ENCODE assay signal across 35 cellular contexts in the genomic region with DNA sequence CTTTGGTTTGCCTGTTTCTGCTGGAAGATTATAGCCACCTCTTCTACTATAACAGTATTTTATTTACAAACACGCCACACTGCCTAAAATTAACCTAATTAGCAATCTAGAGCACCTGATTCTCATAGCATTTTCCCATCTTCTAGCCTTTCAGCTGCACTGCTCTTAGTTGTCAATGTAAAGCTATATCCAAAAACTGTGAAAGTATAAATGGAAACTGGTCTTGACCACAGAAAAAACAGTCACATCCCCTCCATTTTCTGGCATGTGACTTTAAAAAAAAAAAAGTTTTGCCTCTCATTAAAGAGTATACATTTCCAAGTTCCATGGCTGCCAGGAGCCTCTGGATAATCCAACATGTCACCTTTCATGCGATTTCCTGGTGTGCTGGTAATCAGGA.
"Had no signal": no experiment of that assay in that cellular context is flagged by ENCODE, and none has a peak within 500 bp of the region (broad histone marks: within the 10 kb centered on the region; RNA-seq: fewer than 3 reads in every experiment).

No MANE protein-coding gene starts in this region.

- H3K4me1 Mint-ChIP-seq: activated B cell treated with CpG ODN at 0.5 μM for 24 hours; activated CD4-positive, alpha-beta T cell treated with anti-CD3 and anti-CD28 coated beads, Interleukin-2, amount 10 ng/mL, durations not matched to agents 24 days and 14 days; activated naive CD8-positive, alpha-beta T cell treated with anti-CD3 and anti-CD28 coated beads for 36 hours; activated T-helper 17 cell treated with anti-CD3 and anti-CD28 coated beads, Interleukin-2, amount 50 U/mL, for 72 hours had no signal

- H3K27me3 ChIP-seq: adrenal gland, body of pancreas, brain microvascular endothelial cell, breast epithelium had no signal

- H3K4me1 ChIP-seq: adrenal gland, body of pancreas, breast epithelium had no signal

- H3K36me3 Mint-ChIP-seq: activated naive CD8-positive, alpha-beta T cell treated with anti-CD3 and anti-CD28 coated beads for 36 hours had no signal

- H3K4me3 Mint-ChIP-seq: activated B cell treated with CpG ODN at 0.5 μM for 24 hours; activated CD4-positive, alpha-beta memory T cell treated with anti-CD3 and anti-CD28 coated beads for 36 hours; activated CD4-positive, alpha-beta T cell treated with anti-CD3 and anti-CD28 coated beads, Interleukin-2, amount 10 ng/mL, durations not matched to agents 24 days and 14 days; activated CD8-positive, alpha-beta T cell treated with anti-CD3 and anti-CD28 coated beads for 36 hours; activated naive CD4-positive, alpha-beta T cell treated with anti-CD3 and anti-CD28 coated beads for 36 hours; activated naive CD8-positive, alpha-beta T cell treated with anti-CD3 and anti-CD28 coated beads for 36 hours; activated T-cell treated with anti-CD3 and anti-CD28 coated beads, Interleukin-2, amount 50 U/mL, for 4 hours; activated T-cell treated with anti-CD3 and anti-CD28 coated beads, Interleukin-2, amount 50 U/mL, for 72 hours; activated T-helper 1 cell treated with anti-CD3 and anti-CD28 coated beads, Interleukin-12 subunit alpha, Interleukin-12 subunit beta, Interleukin-2, Interleukin-4 antibody, amounts not matched to agents 30 ng/mL and 10 ng/mL and 1 ng/mL, durations not matched to agents 14 hours and 24 hours and 36 hours; activated T-helper 17 cell treated with anti-CD3 and anti-CD28 coated beads, Interleukin-2, amount 50 U/mL, for 72 hours; T-helper 1 cell treated with Interleukin-12 subunit alpha and Interleukin-12 subunit beta and Interleukin-4 antibody, amounts not matched to agents 30 μg/mL and 1 μg/mL, for 36 hours; T-helper 2 cell treated with Interferon-gamma antibody and Interleukin-4, amounts not matched to agents 5 μg/mL and 100 μg/mL, for 36 hours had no signal

- H3K4me3 ChIP-seq: adrenal gland, body of pancreas, breast epithelium had no signal

- DNase-seq: activated B cell treated with CpG ODN at 0.5 μM for 24 hours; activated CD4-positive, alpha-beta memory T cell treated with anti-CD3 and anti-CD28 coated beads for 36 hours; activated CD4-positive, alpha-beta T cell treated with anti-CD3 and anti-CD28 coated beads for 4 hours; activated CD4-positive, alpha-beta T cell treated with anti-CD3 and anti-CD28 coated beads, Interleukin-2, amount 10 ng/mL, durations not matched to agents 24 days and 14 days; activated CD4-positive, alpha-beta T cell treated with anti-CD3 and anti-CD28 coated beads, Interleukin-2, amount 50 U/mL, for 1 hour; activated CD4-positive, alpha-beta T cell treated with anti-CD3 and anti-CD28 coated beads, Interleukin-2, amount 50 U/mL, for 4 hours; activated CD4-positive, CD25-positive, alpha-beta regulatory T cell treated with anti-CD3 and anti-CD28 coated beads, Interleukin-2, amount 50 U/mL, for 72 hours; activated CD8-positive, alpha-beta memory T cell treated with anti-CD3 and anti-CD28 coated beads, Interleukin-2, amount 50 U/mL, for 4 hours; activated CD8-positive, alpha-beta T cell treated with anti-CD3 and anti-CD28 coated beads for 36 hours; activated effector memory CD4-positive, alpha-beta T cell treated with anti-CD3 and anti-CD28 coated beads, Interleukin-2, amount 50 U/mL, for 16 hours; activated gamma-delta T cell treated with Interleukin-2 at 50 U/mL for 16 hours; activated naive CD4-positive, alpha-beta T cell; activated naive CD4-positive, alpha-beta T cell treated with anti-CD3 and anti-CD28 coated beads for 36 hours; activated naive CD4-positive, alpha-beta T cell treated with anti-CD3 and anti-CD28 coated beads, Interleukin-2, amount 50 U/mL, for 16 hours; activated naive CD8-positive, alpha-beta T cell treated with anti-CD3 and anti-CD28 coated beads for 36 hours; activated T-cell treated with anti-CD3 and anti-CD28 coated beads for 4 hours; activated T-cell treated with anti-CD3 and anti-CD28 coated beads, Interleukin-2, amount 50 U/mL, for 1 hour; activated T-cell treated with anti-CD3 and anti-CD28 coated beads, Interleukin-2, amount 50 U/mL, for 4 hours; activated T-cell treated with anti-CD3 and anti-CD28 coated beads, Interleukin-2, amount 50 U/mL, for 72 hours; adrenal gland; amniotic stem cell; aorta; body of pancreas; brain microvascular endothelial cell; central memory CD4-positive, alpha-beta T cell; T-helper 1 cell; T-helper 2 cell; T-helper 9 cell had no signal

- H3K9me3 ChIP-seq: adrenal gland had no signal

- H3K36me3 ChIP-seq: adrenal gland, brain microvascular endothelial cell, breast epithelium had no signal

- H3K27ac Mint-ChIP-seq: activated B cell treated with CpG ODN at 0.5 μM for 24 hours; activated CD4-positive, alpha-beta memory T cell treated with anti-CD3 and anti-CD28 coated beads for 36 hours; activated CD4-positive, alpha-beta T cell treated with anti-CD3 and anti-CD28 coated beads, Interleukin-2, amount 10 ng/mL, durations not matched to agents 24 days and 14 days; activated CD8-positive, alpha-beta T cell treated with anti-CD3 and anti-CD28 coated beads for 36 hours; activated naive CD4-positive, alpha-beta T cell treated with anti-CD3 and anti-CD28 coated beads for 36 hours; activated naive CD4-positive, alpha-beta T cell treated with anti-CD3 and anti-CD28 coated beads, Interleukin-2, amount 50 U/mL, for 72 hours; activated naive CD8-positive, alpha-beta T cell treated with anti-CD3 and anti-CD28 coated beads for 36 hours; activated T-cell treated with anti-CD3 and anti-CD28 coated beads, Interleukin-2, amount 50 U/mL, for 72 hours; activated T-helper 1 cell treated with anti-CD3 and anti-CD28 coated beads, Interleukin-12 subunit alpha, Interleukin-12 subunit beta, Interleukin-2, Interleukin-4 antibody, amounts not matched to agents 30 ng/mL and 10 ng/mL and 1 ng/mL, durations not matched to agents 14 hours and 24 hours and 36 hours; activated T-helper 17 cell treated with anti-CD3 and anti-CD28 coated beads, Interleukin-2, amount 50 U/mL, for 72 hours; T-helper 1 cell treated with Interleukin-12 subunit alpha and Interleukin-12 subunit beta and Interleukin-4 antibody, amounts not matched to agents 30 μg/mL and 1 μg/mL, for 36 hours; T-helper 2 cell treated with Interferon-gamma antibody and Interleukin-4, amounts not matched to agents 5 μg/mL and 100 μg/mL, for 36 hours had no signal

- H3K27ac ChIP-seq: adrenal gland, body of pancreas, brain microvascular endothelial cell, breast epithelium, VCaP had no signal

- H3K27me3 Mint-ChIP-seq: activated CD4-positive, alpha-beta memory T cell treated with anti-CD3 and anti-CD28 coated beads for 36 hours; activated CD4-positive, alpha-beta T cell treated with anti-CD3 and anti-CD28 coated beads, Interleukin-2, amount 10 ng/mL, durations not matched to agents 24 days and 14 days; activated CD8-positive, alpha-beta T cell treated with anti-CD3 and anti-CD28 coated beads for 36 hours; activated naive CD8-positive, alpha-beta T cell treated with anti-CD3 and anti-CD28 coated beads for 36 hours; activated T-helper 17 cell treated with anti-CD3 and anti-CD28 coated beads, Interleukin-2, amount 50 U/mL, for 72 hours had no signal

- ATAC-seq: activated CD8-positive, alpha-beta T cell treated with anti-CD3 and anti-CD28 coated beads for 36 hours; activated naive CD4-positive, alpha-beta T cell treated with anti-CD3 and anti-CD28 coated beads, Interleukin-2, amount 50 U/mL, for 72 hours; activated T-cell treated with anti-CD3 and anti-CD28 coated beads, Interleukin-2, amount 50 U/mL, for 4 hours; activated T-cell treated with anti-CD3 and anti-CD28 coated beads, Interleukin-2, amount 50 U/mL, for 72 hours; activated T-helper 17 cell treated with anti-CD3 and anti-CD28 coated beads, Interleukin-2, amount 50 U/mL, for 72 hours; body of pancreas had no signal
